In the genomic region with DNA sequence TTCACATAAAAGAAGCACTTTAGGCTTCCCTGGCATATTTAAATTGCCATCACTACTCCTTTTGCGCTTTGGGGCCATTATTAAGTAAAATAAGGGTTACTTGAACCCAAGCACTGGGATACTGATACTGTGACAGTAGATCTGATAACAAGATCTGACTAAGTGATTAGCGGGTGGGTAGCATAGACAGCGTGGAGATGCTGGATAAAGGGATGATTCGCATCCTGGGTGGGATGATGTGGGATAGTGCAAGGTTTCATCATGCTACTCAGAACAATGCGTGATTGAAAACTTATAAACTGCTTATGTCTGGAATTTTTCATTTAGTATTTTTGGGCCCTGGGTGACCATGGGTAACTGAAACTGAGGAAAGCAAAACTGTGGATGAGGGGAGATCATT, we compare ENCODE assay signal across 21 cellular contexts.
DNase-seq lines count a peak whose midpoint lies in the region; ATAC-seq and FAIRE-seq lines count a peak whose summit lies in the region.
"Had no signal": no experiment of that assay in that cellular context is flagged by ENCODE, and none has a peak within 500 bp of the region (broad histone marks: within the 10 kb centered on the region; RNA-seq: fewer than 3 reads in every experiment).

No MANE protein-coding gene starts in this region.

- intact Hi-C loops in activated T-helper 2 cell treated with anti-CD3 and anti-CD28 coated beads, Interferon-gamma antibody, Interleukin-2, Interleukin-4, amounts not matched to agents 10 μg/mL and 5 μg/mL and 100 μg/mL, durations not matched to agents 14 hours and 24 hours and 36 hours (cut with micrococcal nuclease), result loop anchor here (1.0 to 2.0 kb wide), 5 partner anchors 8 to 57 kb away; no protein-coding TSS in a partner anchor

- peak; percentile 35 to 60 for ATAC-seq in activated CD4-positive, CD25-positive, alpha-beta regulatory T cell treated with anti-CD3 and anti-CD28 coated beads, Interleukin-2, amount 50 U/mL, for 24 hours
- ATAC-seq in GM18861 (IDR thresholded peaks at IDR 0.05; ENCODE audit: unreplicated experiment) (no peak), HG02885 (IDR thresholded peaks at IDR 0.05; ENCODE audit: poor library complexity, unreplicated experiment) (no peak)
- ATAC-seq: naive thymus-derived CD4-positive, alpha-beta T cell; sciatic nerve had no signal

- peaks cover 42% of the 10 kb centered on the region for H3K4me1 Mint-ChIP-seq in activated T-helper 2 cell treated with anti-CD3 and anti-CD28 coated beads, Interferon-gamma antibody, Interleukin-2, Interleukin-4, amounts not matched to agents 10 μg/mL and 5 μg/mL and 100 μg/mL, durations not matched to agents 14 hours and 24 hours and 36 hours (ENCODE audit: low read depth)

- H3K4me3 Mint-ChIP-seq in activated T-helper 2 cell treated with anti-CD3 and anti-CD28 coated beads, Interferon-gamma antibody, Interleukin-2, Interleukin-4, amounts not matched to agents 10 μg/mL and 5 μg/mL and 100 μg/mL, durations not matched to agents 14 hours and 24 hours and 36 hours (ENCODE audit: low read depth), result no peak overlapping the region
- H3K4me3 Mint-ChIP-seq: naive thymus-derived CD4-positive, alpha-beta T cell had no signal

- H3K9me3 Mint-ChIP-seq in activated T-helper 2 cell treated with anti-CD3 and anti-CD28 coated beads, Interferon-gamma antibody, Interleukin-2, Interleukin-4, amounts not matched to agents 10 μg/mL and 5 μg/mL and 100 μg/mL, durations not matched to agents 14 hours and 24 hours and 36 hours, result no peaks in the 10 kb centered on the region
- H3K9me3 Mint-ChIP-seq: naive thymus-derived CD4-positive, alpha-beta T cell had no signal

- peaks cover 25% of the 10 kb centered on the region for H3K36me3 Mint-ChIP-seq in activated T-helper 2 cell treated with anti-CD3 and anti-CD28 coated beads, Interferon-gamma antibody, Interleukin-2, Interleukin-4, amounts not matched to agents 10 μg/mL and 5 μg/mL and 100 μg/mL, durations not matched to agents 14 hours and 24 hours and 36 hours (ENCODE audit: low read depth)

- no peaks in the 10 kb centered on the region for H3K27me3 Mint-ChIP-seq in activated T-helper 2 cell treated with anti-CD3 and anti-CD28 coated beads, Interferon-gamma antibody, Interleukin-2, Interleukin-4, amounts not matched to agents 10 μg/mL and 5 μg/mL and 100 μg/mL, durations not matched to agents 14 hours and 24 hours and 36 hours (ENCODE audit: low read depth)

- no peak for DNase-seq in activated CD4-positive, CD25-positive, alpha-beta regulatory T cell treated with anti-CD3 and anti-CD28 coated beads, Interleukin-2, amount 50 U/mL, for 72 hours
- peak; percentile 28 for DNase-seq in stimulated activated CD4-positive, alpha-beta T cell treated with anti-CD3 and anti-CD28 coated beads, Interleukin-1b, Interleukin-23, amount 100 ng/mL, for 48 hours
- DNase-seq in stimulated activated CD4-positive, alpha-beta T cell treated with anti-CD3 and anti-CD28 coated beads, Interleukin-12 subunit alpha, Interleukin-12 subunit beta, amount 100 ng/mL, for 4 hours, result no peak
- no peak for DNase-seq in activated T-helper 2 cell treated with anti-CD3 and anti-CD28 coated beads, Interferon-gamma antibody, Interleukin-2, Interleukin-4, amounts not matched to agents 10 μg/mL and 5 μg/mL and 100 μg/mL, durations not matched to agents 14 hours and 24 hours and 36 hours (ENCODE audit: low spot score)
- DNase-seq in urothelium cell line (ENCODE audit: low spot score), result no peak
- DNase-seq: 8988T; activated CD4-positive, CD25-positive, alpha-beta regulatory T cell; activated CD8-positive, alpha-beta memory T cell treated with anti-CD3 and anti-CD28 coated beads, Interleukin-2, amount 50 U/mL, for 48 hours; Calu3; dorsolateral prefrontal cortex; mesenchymal stem cell; naive thymus-derived CD4-positive, alpha-beta T cell; NCI-H1105 treated with DMSO at 0.1 percent for 48 hours; NCI-H526 treated with DMSO at 0.1 percent for 48 hours; ovary; SIG-M5 had no signal

- FAIRE-seq in urothelium cell line (lab: Jason Lieb, UNC), result peak; percentile 42
- FAIRE-seq: frontal cortex had no signal

- H3K27ac Mint-ChIP-seq in activated T-helper 2 cell treated with anti-CD3 and anti-CD28 coated beads, Interferon-gamma antibody, Interleukin-2, Interleukin-4, amounts not matched to agents 10 μg/mL and 5 μg/mL and 100 μg/mL, durations not matched to agents 14 hours and 24 hours and 36 hours, result peak overlapping the region; percentile 75
- H3K27ac Mint-ChIP-seq: naive thymus-derived CD4-positive, alpha-beta T cell had no signal

Comparison
In these comparisons a context has a peak if more than half of its experiments do, and no peak if none do; other contexts are left out.
1. ATAC-seq: peak in activated CD4-positive, CD25-positive, alpha-beta regulatory T cell treated with anti-CD3 and anti-CD28 coated beads, Interleukin-2, amount 50 U/mL, for 24 hours (2 of 2); none in GM18861 (single experiment) and HG02885 (single experiment).